Comparison of ENCODE assay signal across 12 cellular contexts in the genomic region with DNA sequence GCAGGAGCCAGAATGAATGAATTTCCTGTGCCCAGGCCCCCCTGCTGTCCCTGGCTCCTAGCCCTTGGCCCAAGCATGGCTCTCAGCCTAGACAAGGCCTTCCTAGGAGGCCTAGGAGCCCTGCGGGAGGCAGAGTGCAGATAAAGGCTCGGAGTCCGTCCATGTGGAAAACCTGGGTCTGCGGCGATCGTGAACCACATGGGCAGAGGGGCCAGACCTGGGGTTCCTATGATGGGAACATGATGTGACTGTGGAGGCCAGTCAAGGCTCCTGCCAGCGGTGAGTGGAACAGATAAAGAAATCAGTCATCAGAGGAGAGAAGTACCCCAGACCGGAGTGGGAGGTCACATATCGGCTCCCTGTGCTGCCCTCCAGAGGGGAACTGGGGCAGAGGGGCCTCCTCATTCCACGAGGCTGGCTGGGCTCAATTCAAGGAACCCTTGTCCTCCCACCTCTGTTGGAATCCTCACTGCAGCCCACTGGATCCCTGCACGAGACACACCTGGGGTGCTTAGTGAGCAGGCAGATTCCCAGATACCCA. TPM values are rescaled to one million over a fixed set of nuclear protein-coding genes. Genes with fewer than 3 reads are reported as not detected.
DNase-seq lines count a peak whose midpoint lies in the region; TF ChIP-seq lines count a peak whose summit lies in the region.
"Had no signal": no experiment of that assay in that cellular context is flagged by ENCODE, and none has a peak within 500 bp of the region (broad histone marks: within the 10 kb centered on the region; RNA-seq: fewer than 3 reads in every experiment).

No MANE protein-coding gene starts in this region.

- H3K4me3 ChIP-seq in fibroblast of the aortic adventitia (ENCODE audit: low read depth, low read length): no peak overlapping the region
- H3K4me3 ChIP-seq in testis: no peak overlapping the region

- in situ Hi-C loops in SK-MEL-5 (cut with HindIII; ENCODE audit: low pct_unique_long_range_greater_than_20kb, low sequenced_read_pairs): no loop called here

- intact Hi-C loops in testis (cut with DNase I; ENCODE audit: low total_unique reads): no loop called here
- intact Hi-C loops in activated CD4-positive, alpha-beta T cell treated with anti-CD3 and anti-CD28 coated beads, Interleukin-2, amount 10 ng/mL, durations not matched to agents 24 days and 14 days (cut with micrococcal nuclease): no loop called here

- TF ChIP-seq CTCF in fibroblast of the aortic adventitia (IDR thresholded peaks at IDR 0.05; ENCODE audit: insufficient read depth, low read length): peak; percentile 27
- peak in 1 of 3 experiments; percentile 22 for TF ChIP-seq CTCF in testis (IDR thresholded peaks at IDR 0.05)

- no peak overlapping the region for H3K27ac Mint-ChIP-seq in activated CD4-positive, alpha-beta T cell treated with anti-CD3 and anti-CD28 coated beads, Interleukin-2, amount 10 ng/mL, durations not matched to agents 24 days and 14 days
- H3K27ac Mint-ChIP-seq: B cell, mesothelial cell of epicardium had no signal

- TF ChIP-seq POLR2A in testis (IDR thresholded peaks at IDR 0.05): no peak

- no peaks in the 10 kb centered on the region for H3K36me3 ChIP-seq in testis (ENCODE audit: low read depth, missing control alignments)

- H3K4me1 ChIP-seq in testis: peaks cover 5% of the 10 kb centered on the region

- DNase-seq in NCI-H748 (lab: John Stamatoyannopoulos, UW; ENCODE audit: unreplicated experiment) (peak; percentile 16), NCI-H748 treated with DMSO at 0.1 percent for 48 hours (lab: John Stamatoyannopoulos, UW) (no peak), SK-MEL-5 (ENCODE audit: low read depth, low spot score) (peak; percentile 48), fibroblast of the aortic adventitia (ENCODE audit: low read depth) (peak; percentile 31), testis (peak; percentile 56), LoVo (ENCODE audit: low spot score) (no peak)
- DNase-seq in activated CD4-positive, alpha-beta T cell treated with anti-CD3 and anti-CD28 coated beads, Interleukin-2, amount 10 ng/mL, durations not matched to agents 24 days and 14 days: no peak
- DNase-seq in stimulated activated naive CD4-positive, alpha-beta T cell treated with Interleukin-2 at 50 U/mL for 16 hours (lab: John Stamatoyannopoulos, UW): no peak
- DNase-seq: activated CD4-positive, alpha-beta T cell treated with anti-CD3 and anti-CD28 coated beads, Interleukin-2, amount 50 U/mL, for 4 hours; stimulated activated naive CD8-positive, alpha-beta T cell treated with anti-CD3 and anti-CD28 coated beads, Interleukin-15, Interleukin-2, amounts not matched to agents 100 U/mL and 50 U/mL, for 24 hours had no signal

- peaks cover 2% of the 10 kb centered on the region for H3K36me3 Mint-ChIP-seq in activated CD4-positive, alpha-beta T cell treated with anti-CD3 and anti-CD28 coated beads, Interleukin-2, amount 10 ng/mL, durations not matched to agents 24 days and 14 days (ENCODE audit: low read depth)
- H3K36me3 Mint-ChIP-seq: mesothelial cell of epicardium had no signal

- H3K4me3 Mint-ChIP-seq in activated CD4-positive, alpha-beta T cell treated with anti-CD3 and anti-CD28 coated beads, Interleukin-2, amount 10 ng/mL, durations not matched to agents 24 days and 14 days: no peak overlapping the region
- H3K4me3 Mint-ChIP-seq: B cell, mesothelial cell of epicardium had no signal

- peaks cover 3% of the 10 kb centered on the region for H3K4me1 Mint-ChIP-seq in activated CD4-positive, alpha-beta T cell treated with anti-CD3 and anti-CD28 coated beads, Interleukin-2, amount 10 ng/mL, durations not matched to agents 24 days and 14 days

- WGBS in testis, 2 donors: 32 to 56% methylated on average over 5 to 11 of the region's 11 CpGs

- H3K9me3 Mint-ChIP-seq in activated CD4-positive, alpha-beta T cell treated with anti-CD3 and anti-CD28 coated beads, Interleukin-2, amount 10 ng/mL, durations not matched to agents 24 days and 14 days: no peaks in the 10 kb centered on the region
- H3K9me3 Mint-ChIP-seq: mesothelial cell of epicardium had no signal

- H3K27me3 Mint-ChIP-seq in activated CD4-positive, alpha-beta T cell treated with anti-CD3 and anti-CD28 coated beads, Interleukin-2, amount 10 ng/mL, durations not matched to agents 24 days and 14 days: peaks cover 24% of the 10 kb centered on the region

- H3K27me3 ChIP-seq in testis: no peaks in the 10 kb centered on the region

- H3K27ac ChIP-seq in testis: no peak overlapping the region

- no peaks in the 10 kb centered on the region for H3K9me3 ChIP-seq in testis

RNA-seq across cellular contexts. Expression of gene VSTM2L, which starts 5.8 kb away (rescaled TPM):
- total RNA-seq in SK-MEL-5 (2014; rRNA removed; shearing (Covaris generic)): 0.34 and 0.51 TPM in 2 replicates
- 1.4 and 2.8 TPM in 2 replicates for polyA plus RNA-seq in SK-MEL-5 (2015; cell fraction: cytosol; rRNA removed)
- not detected in 2 replicates for polyA plus RNA-seq in SK-MEL-5 (2015; cell fraction: nucleus; rRNA removed)
- total RNA-seq in fibroblast of the aortic adventitia (ENCODE audit: low replicate concordance): 0.57 and 1.4 TPM in 2 replicates
- total RNA-seq in testis: 10 to 100 TPM; 40.2 to 74.7 TPM
- 7.3 TPM for polyA plus RNA-seq in testis (ENCODE audit: insufficient read depth, low read depth, low replicate concordance)
- total RNA-seq in activated CD4-positive, alpha-beta T cell treated with anti-CD3 and anti-CD28 coated beads, Interleukin-2, amount 10 ng/mL, durations not matched to agents 24 days and 14 days: 0.09 TPM in 1 of 2 replicates, not detected in the other
- total RNA-seq: B cell had no signal

Comparison
In these comparisons a context has a peak if more than half of its experiments do, and no peak if none do; other contexts are left out.
1. DNase-seq: peak in NCI-H748 (single experiment), SK-MEL-5 (single experiment), fibroblast of the aortic adventitia (single experiment) and testis (single experiment); none in NCI-H748 treated with DMSO at 0.1 percent for 48 hours (single experiment), LoVo (single experiment), activated CD4-positive, alpha-beta T cell treated with anti-CD3 and anti-CD28 coated beads, Interleukin-2, amount 10 ng/mL, durations not matched to agents 24 days and 14 days (single experiment) and stimulated activated naive CD4-positive, alpha-beta T cell treated with Interleukin-2 at 50 U/mL for 16 hours (single experiment).
2. RNA of gene VSTM2L, which starts 5.8 kb away (total RNA-seq): 40.2 to 74.7 TPM in testis; 0.57 to 1.4 TPM in fibroblast of the aortic adventitia, 0.34 to 0.51 TPM in SK-MEL-5 and 0.09 TPM in activated CD4-positive, alpha-beta T cell treated with anti-CD3 and anti-CD28 coated beads, Interleukin-2, amount 10 ng/mL, durations not matched to agents 24 days and 14 days; every median in the first group is over 10 times any median in the second.